11 cellular contexts compared by ENCODE assay signal in genomic region chr2:69572640-69573039, GRCh38.
A peak's percentile ranks its signal among the peaks of the same experiment; 100 is the strongest.
DNase-seq lines count a peak whose midpoint lies in the region; TF ChIP-seq lines count a peak whose summit lies in the region.
"Had no signal": no experiment of that assay in that cellular context is flagged by ENCODE, and none has a peak within 500 bp of the region (broad histone marks: within the 10 kb centered on the region; RNA-seq: fewer than 3 reads in every experiment).

No MANE protein-coding gene starts in this region.

- no peak overlapping the region for H3K4me3 Mint-ChIP-seq in activated naive CD4-positive, alpha-beta T cell treated with anti-CD3 and anti-CD28 coated beads, Interleukin-2, amount 50 U/mL, for 24 hours
- H3K4me3 Mint-ChIP-seq in immature natural killer cell = peak overlapping the region in 1 of 5 donors; percentile 12

- H3K27me3 ChIP-seq in adipocyte (replicated peaks; ENCODE audit: control insufficient read depth, insufficient read depth, low read length) = no peaks in the 10 kb centered on the region
- no peaks in the 10 kb centered on the region for H3K27me3 ChIP-seq in tibial artery

- no peaks in the 10 kb centered on the region for H3K9me3 Mint-ChIP-seq in activated naive CD4-positive, alpha-beta T cell treated with anti-CD3 and anti-CD28 coated beads, Interleukin-2, amount 50 U/mL, for 24 hours
- no peaks in the 10 kb centered on the region for H3K9me3 Mint-ChIP-seq in immature natural killer cell

- peak overlapping the region; percentile 90 for H3K27ac Mint-ChIP-seq in activated naive CD4-positive, alpha-beta T cell treated with anti-CD3 and anti-CD28 coated beads, Interleukin-2, amount 50 U/mL, for 24 hours
- peak overlapping the region in 4 of 6 donors; percentile 62 to 76 (median 70) for H3K27ac Mint-ChIP-seq in immature natural killer cell

- DNase-seq in activated naive CD4-positive, alpha-beta T cell treated with anti-CD3 and anti-CD28 coated beads, Interleukin-2, amount 50 U/mL, for 16 hours = no peak
- DNase-seq in adipocyte (ENCODE audit: low read depth) = peak; percentile 54
- no peak for DNase-seq in immature natural killer cell
- peak in 1 of 2 donors; percentile 51 for DNase-seq in tibial artery
- DNase-seq in iPS-NIHi7 (ENCODE audit: extremely low spot score) = no peak
- DNase-seq in NK-92 (lab: John Stamatoyannopoulos, UW; ENCODE audit: unreplicated experiment) = no peak
- DNase-seq in middle frontal gyrus (ENCODE audit: extremely low spot score, low spot score) = no peak
- DNase-seq: activated CD8-positive, alpha-beta memory T cell treated with anti-CD3 and anti-CD28 coated beads, Interleukin-2, amount 50 U/mL, for 48 hours; KBM-7; NCI-H446 treated with DMSO at 0.1 percent for 48 hours had no signal

- H3K27ac ChIP-seq in tibial artery = peak overlapping the region; percentile 42 to 66

- H3K4me3 ChIP-seq in adipocyte (ENCODE audit: low read length) (no peak overlapping the region), tibial artery (peak overlapping the region; percentile 6 to 12)

- no peaks in the 10 kb centered on the region for H3K36me3 Mint-ChIP-seq in activated naive CD4-positive, alpha-beta T cell treated with anti-CD3 and anti-CD28 coated beads, Interleukin-2, amount 50 U/mL, for 24 hours
- H3K36me3 Mint-ChIP-seq in immature natural killer cell = no peaks in the 10 kb centered on the region

- no peaks in the 10 kb centered on the region for H3K27me3 Mint-ChIP-seq in activated naive CD4-positive, alpha-beta T cell treated with anti-CD3 and anti-CD28 coated beads, Interleukin-2, amount 50 U/mL, for 24 hours
- peaks cover 0 to 2% (median 0%) of the 10 kb centered on the region in 3 donors for H3K27me3 Mint-ChIP-seq in immature natural killer cell (ENCODE audit: low read depth in 3 of 3)

- H3K9ac ChIP-seq in adipocyte (ENCODE audit: low read length) = peak overlapping the region; percentile 18

- H3K4me1 Mint-ChIP-seq in activated naive CD4-positive, alpha-beta T cell treated with anti-CD3 and anti-CD28 coated beads, Interleukin-2, amount 50 U/mL, for 24 hours = peaks cover 87% of the 10 kb centered on the region
- peaks cover 81 to 91% of the 10 kb centered on the region in 2 donors for H3K4me1 Mint-ChIP-seq in immature natural killer cell

- no peak for TF ChIP-seq CTCF in tibial artery (IDR thresholded peaks at IDR 0.05)

- intact Hi-C loops in tibial artery (cut with DNase I; ENCODE audit: low total_unique reads) = no loop called here

- H3K36me3 ChIP-seq in adipocyte (ENCODE audit: control insufficient read depth, insufficient read depth, low read length, severe bottlenecking) (no peaks in the 10 kb centered on the region), tibial artery (no peaks in the 10 kb centered on the region)

- H3K4me1 ChIP-seq in adipocyte (ENCODE audit: control insufficient read depth, insufficient read depth, low read length) = peaks cover 17% of the 10 kb centered on the region
- peaks cover 0 to 34% (median 15%) of the 10 kb centered on the region in 4 donors for H3K4me1 ChIP-seq in tibial artery

- no peaks in the 10 kb centered on the region for H3K9me3 ChIP-seq in adipocyte (ENCODE audit: control insufficient read depth, low read length)
- H3K9me3 ChIP-seq in tibial artery = no peaks in the 10 kb centered on the region
